24 cellular contexts compared by ENCODE assay signal in genomic region chr14:105937253-105938054, GRCh38.
DNase-seq lines count a peak whose midpoint lies in the region; ATAC-seq lines count a peak whose summit lies in the region.
"Had no signal": no experiment of that assay in that cellular context is flagged by ENCODE, and none has a peak within 500 bp of the region (broad histone marks: within the 10 kb centered on the region; RNA-seq: fewer than 3 reads in every experiment).

No MANE protein-coding gene starts in this region.

- CTCF ChIA-PET in activated CD8-positive, alpha-beta memory T cell treated with anti-CD3 and anti-CD28 coated beads, Interleukin-2, amount 10 ng/mL, durations not matched to agents 7 days and 5 days (lab: Charles Lee), result no interaction called here

- peaks cover 9% of the 10 kb centered on the region for H3K9me3 Mint-ChIP-seq in activated CD8-positive, alpha-beta memory T cell treated with anti-CD3 and anti-CD28 coated beads, Interleukin-2, amount 10 ng/mL, durations not matched to agents 7 days and 5 days (ENCODE audit: low read depth)

- no peak for ATAC-seq in activated CD8-positive, alpha-beta memory T cell treated with anti-CD3 and anti-CD28 coated beads, Interleukin-2, amount 10 ng/mL, durations not matched to agents 7 days and 5 days
- ATAC-seq in GM19351 (IDR thresholded peaks at IDR 0.05; ENCODE audit: unreplicated experiment), result no peak
- ATAC-seq: gastroesophageal sphincter; Right ventricle myocardium inferior; stimulated activated naive CD8-positive, alpha-beta T cell treated with anti-CD3 and anti-CD28 coated beads, Interleukin-15, amount 100 ng/mL, for 72 hours; T-cell had no signal

- peaks cover 8% of the 10 kb centered on the region for H3K36me3 Mint-ChIP-seq in activated CD8-positive, alpha-beta memory T cell treated with anti-CD3 and anti-CD28 coated beads, Interleukin-2, amount 10 ng/mL, durations not matched to agents 7 days and 5 days
- H3K36me3 Mint-ChIP-seq: IgD-negative memory B cell had no signal

- no peak overlapping the region for H3K4me3 Mint-ChIP-seq in activated CD8-positive, alpha-beta memory T cell treated with anti-CD3 and anti-CD28 coated beads, Interleukin-2, amount 10 ng/mL, durations not matched to agents 7 days and 5 days
- H3K4me3 Mint-ChIP-seq: IgD-negative memory B cell; memory B cell; stimulated activated naive CD8-positive, alpha-beta T cell treated with anti-CD3 and anti-CD28 coated beads, Interleukin-15, amount 100 ng/mL, for 72 hours; T-cell had no signal

- DNase-seq in stimulated activated CD4-positive, alpha-beta T cell treated with anti-CD3 and anti-CD28 coated beads, Interleukin-4, amount 100 ng/mL, for 24 hours, result peak; percentile 2
- DNase-seq in stimulated activated CD4-positive, alpha-beta T cell treated with anti-CD3 and anti-CD28 coated beads, Interleukin-4, amount 100 ng/mL, for 4 hours, result no peak
- DNase-seq in activated CD8-positive, alpha-beta memory T cell treated with anti-CD3 and anti-CD28 coated beads, Interleukin-2, amount 10 ng/mL, durations not matched to agents 7 days and 5 days, result peak; percentile 32
- peak; percentile 37 for DNase-seq in mesenteric fat pad (ENCODE audit: low spot score)
- DNase-seq in pons (ENCODE audit: low spot score), result no peak
- no peak for DNase-seq in activated CD4-positive, CD25-positive, alpha-beta regulatory T cell (lab: John Stamatoyannopoulos, UW)
- DNase-seq in NCI-H1048 (lab: John Stamatoyannopoulos, UW), result no peak
- DNase-seq: activated CD4-positive, alpha-beta T cell treated with anti-CD3 and anti-CD28 coated beads for 4 hours; activated naive CD4-positive, alpha-beta T cell treated with Interleukin-2 at 50 U/mL for 16 hours; amniotic stem cell; C1 segment of cervical spinal cord; EL; NCI-H187 treated with DMSO at 0.1 percent for 48 hours; NCI-H2227 treated with DMSO at 0.1 percent for 48 hours; NCI-H774; nucleus accumbens; stimulated activated naive CD8-positive, alpha-beta T cell treated with anti-CD3 and anti-CD28 coated beads, Interleukin-15, amount 100 ng/mL, for 72 hours; T-cell; transverse colon had no signal

- H3K4me1 Mint-ChIP-seq in activated CD8-positive, alpha-beta memory T cell treated with anti-CD3 and anti-CD28 coated beads, Interleukin-2, amount 10 ng/mL, durations not matched to agents 7 days and 5 days, result peaks cover 9% of the 10 kb centered on the region
- H3K4me1 Mint-ChIP-seq: memory B cell; stimulated activated naive CD8-positive, alpha-beta T cell treated with anti-CD3 and anti-CD28 coated beads, Interleukin-15, amount 100 ng/mL, for 72 hours had no signal

- H3K27ac Mint-ChIP-seq in activated CD8-positive, alpha-beta memory T cell treated with anti-CD3 and anti-CD28 coated beads, Interleukin-2, amount 10 ng/mL, durations not matched to agents 7 days and 5 days, result no peak overlapping the region
- H3K27ac Mint-ChIP-seq: memory B cell; stimulated activated naive CD8-positive, alpha-beta T cell treated with anti-CD3 and anti-CD28 coated beads, Interleukin-15, amount 100 ng/mL, for 72 hours; T-cell had no signal

- H3K27me3 Mint-ChIP-seq in activated CD8-positive, alpha-beta memory T cell treated with anti-CD3 and anti-CD28 coated beads, Interleukin-2, amount 10 ng/mL, durations not matched to agents 7 days and 5 days, result peaks cover 27% of the 10 kb centered on the region
- H3K27me3 Mint-ChIP-seq: IgD-negative memory B cell, memory B cell had no signal

Comparison
In these comparisons a context has a peak if more than half of its experiments do, and no peak if none do; other contexts are left out.
1. DNase-seq: peak in stimulated activated CD4-positive, alpha-beta T cell treated with anti-CD3 and anti-CD28 coated beads, Interleukin-4, amount 100 ng/mL, for 24 hours (single experiment), activated CD8-positive, alpha-beta memory T cell treated with anti-CD3 and anti-CD28 coated beads, Interleukin-2, amount 10 ng/mL, durations not matched to agents 7 days and 5 days (single experiment) and mesenteric fat pad (single experiment); none in stimulated activated CD4-positive, alpha-beta T cell treated with anti-CD3 and anti-CD28 coated beads, Interleukin-4, amount 100 ng/mL, for 4 hours (0 of 2), pons (single experiment), activated CD4-positive, CD25-positive, alpha-beta regulatory T cell (0 of 4) and NCI-H1048 (single experiment).